Comparison of ENCODE assay signal across 9 cellular contexts in the genomic region with DNA sequence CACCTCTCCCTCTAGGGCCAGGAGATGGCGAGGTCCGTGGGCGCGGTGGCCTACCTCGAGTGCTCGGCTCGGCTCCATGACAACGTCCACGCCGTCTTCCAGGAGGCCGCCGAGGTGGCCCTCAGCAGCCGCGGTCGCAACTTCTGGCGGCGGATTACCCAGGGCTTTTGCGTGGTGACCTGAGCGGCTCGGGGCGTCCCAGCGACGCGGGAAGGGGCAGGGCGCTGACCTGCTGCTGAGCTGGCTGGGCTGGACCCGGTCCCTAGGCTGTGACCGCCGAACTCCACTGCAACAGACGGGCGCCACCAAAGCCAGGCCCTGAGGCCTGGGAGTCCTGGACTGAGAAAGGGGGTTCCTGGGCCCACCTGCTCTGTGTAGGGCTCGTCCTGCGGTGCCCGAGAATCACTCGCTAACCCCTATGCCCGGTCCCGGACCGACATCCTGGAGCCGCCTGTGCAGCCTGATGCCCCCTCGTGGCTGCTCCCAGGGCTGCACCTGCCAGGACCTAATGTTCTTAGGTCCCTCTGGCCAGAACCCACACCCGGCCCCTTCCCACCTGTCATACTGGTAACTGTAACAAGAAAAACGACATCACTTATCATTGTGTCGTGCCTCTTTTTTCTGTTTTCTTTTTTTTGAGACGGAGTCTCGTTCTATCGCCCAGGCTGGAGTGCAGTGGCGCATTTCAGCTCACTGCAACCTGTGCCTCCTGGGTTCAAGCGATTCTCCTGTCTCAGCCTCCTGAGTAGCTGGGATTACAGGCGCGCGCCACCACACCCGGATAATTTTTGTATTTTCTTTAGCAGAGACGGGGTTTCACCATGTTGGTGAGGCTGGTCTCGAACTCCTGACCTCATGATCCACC. TPM values are rescaled to one million over a fixed set of nuclear protein-coding genes. Genes with fewer than 3 reads are reported as not detected.
DNase-seq lines count a peak whose midpoint lies in the region; ATAC-seq and TF ChIP-seq lines count a peak whose summit lies in the region.
"Had no signal": no experiment of that assay in that cellular context is flagged by ENCODE, and none has a peak within 500 bp of the region (broad histone marks: within the 10 kb centered on the region; RNA-seq: fewer than 3 reads in every experiment).

No MANE protein-coding gene starts in this region.

- H3F3A ChIP-seq in PC-9 (ENCODE audit: insufficient read depth, low read depth) = peaks cover 19% of the 10 kb centered on the region; the same call in 1 of the 2 replicates

- CTCF ChIA-PET in PC-9 (lab: Charles Lee) = no interaction called here

- H4K20me1 ChIP-seq in PC-9 (ENCODE audit: insufficient read depth) = no peaks in the 10 kb centered on the region

- no peak overlapping the region for H3K4me3 ChIP-seq in PC-9

- no peak for ATAC-seq in HG03432 (IDR thresholded peaks at IDR 0.05; ENCODE audit: unreplicated experiment)

- intact Hi-C loops in PC-9 (cut with micrococcal nuclease; ENCODE audit: unreplicated experiment) = no loop called here

- no peaks in the 10 kb centered on the region for H3K9me3 ChIP-seq in PC-9 (ENCODE audit: insufficient read depth, low read depth)

- TSS peak; percentile 14 for BruUV-seq in PC-9 (replicated peaks; lab: Mats Ljungman, UMichigan)

- H3K79me2 ChIP-seq in PC-9 (ENCODE audit: low read depth) = no peaks in the 10 kb centered on the region

- no peak overlapping the region for H3K27ac ChIP-seq in PC-9
- no peak overlapping the region for H3K27ac ChIP-seq in substantia nigra (ENCODE audit: low read depth, low read length, poor library complexity, severe bottlenecking)
- H3K27ac ChIP-seq: skin epidermis had no signal

- H2AFZ ChIP-seq in PC-9 = no peak overlapping the region

- peaks cover 13% of the 10 kb centered on the region; the same call in 1 of the 2 replicates for H3K36me3 ChIP-seq in PC-9 (ENCODE audit: low read depth)

- DNase-seq in NCI-H1694 (lab: John Stamatoyannopoulos, UW) = peak; percentile 8
- no peak for DNase-seq in NCI-H1694 treated with DMSO at 0.1 percent for 48 hours (lab: John Stamatoyannopoulos, UW)
- DNase-seq in PC-9 = no peak
- DNase-seq in activated T-helper 1 cell treated with anti-CD3 and anti-CD28 coated beads, Interleukin-2, amount 50 U/mL, for 16 hours (ENCODE audit: low read depth in 1 of 2, low spot score in 1 of 2) = peak; percentile 43 to 53
- peak; percentile 41 for DNase-seq in fibroblast of the conjunctiva (ENCODE audit: low read depth)
- DNase-seq in nucleus accumbens (lab: John Stamatoyannopoulos, UW) = peak in 41 of 56 donors; percentile 7 to 73 (median 30)
- DNase-seq in substantia nigra (lab: John Stamatoyannopoulos, UW) = peak in 45 of 49 donors; percentile 5 to 83 (median 42)

- H3K9me2 ChIP-seq in PC-9 (ENCODE audit: insufficient read depth) = no peaks in the 10 kb centered on the region

- no peaks in the 10 kb centered on the region for H3K27me3 ChIP-seq in PC-9 (ENCODE audit: insufficient read depth, low read depth)

- POLR2A ChIA-PET in PC-9 (lab: Charles Lee; ENCODE audit: unreplicated experiment) = no interaction called here

- peak; percentile 68 for TF ChIP-seq CTCF in PC-9 (conservative IDR thresholded peaks at IDR 0.05)

- H3K4me1 ChIP-seq in PC-9 (replicated peaks; ENCODE audit: insufficient read depth) = peaks cover 8% of the 10 kb centered on the region

- no peak overlapping the region for H3K4me2 ChIP-seq in PC-9

RNA-seq across cellular contexts. Expression of gene RHOD, which starts 15.0 kb away (rescaled TPM):
- 127 and 156 TPM in 2 replicates for total RNA-seq in PC-9 (2021)

RNA-seq across cellular contexts. Expression of gene KDM2A, which starts 47.4 kb away (rescaled TPM):
- 117 and 120 TPM in 2 replicates for total RNA-seq in PC-9 (2021)

RNA-seq across cellular contexts. Expression of gene SYT12, which starts 48.7 kb away (rescaled TPM):
- total RNA-seq in PC-9 (2021) = 11.1 and 12.3 TPM in 2 replicates

Comparison
In these comparisons a context has a peak if more than half of its experiments do, and no peak if none do; other contexts are left out.
1. DNase-seq: peak in NCI-H1694 (single experiment), activated T-helper 1 cell treated with anti-CD3 and anti-CD28 coated beads, Interleukin-2, amount 50 U/mL, for 16 hours (2 of 2), fibroblast of the conjunctiva (single experiment), nucleus accumbens (41 of 56) and substantia nigra (45 of 49); none in NCI-H1694 treated with DMSO at 0.1 percent for 48 hours (single experiment) and PC-9 (0 of 2).